Comparison of ENCODE assay signal across 8 cellular contexts in the genomic region with DNA sequence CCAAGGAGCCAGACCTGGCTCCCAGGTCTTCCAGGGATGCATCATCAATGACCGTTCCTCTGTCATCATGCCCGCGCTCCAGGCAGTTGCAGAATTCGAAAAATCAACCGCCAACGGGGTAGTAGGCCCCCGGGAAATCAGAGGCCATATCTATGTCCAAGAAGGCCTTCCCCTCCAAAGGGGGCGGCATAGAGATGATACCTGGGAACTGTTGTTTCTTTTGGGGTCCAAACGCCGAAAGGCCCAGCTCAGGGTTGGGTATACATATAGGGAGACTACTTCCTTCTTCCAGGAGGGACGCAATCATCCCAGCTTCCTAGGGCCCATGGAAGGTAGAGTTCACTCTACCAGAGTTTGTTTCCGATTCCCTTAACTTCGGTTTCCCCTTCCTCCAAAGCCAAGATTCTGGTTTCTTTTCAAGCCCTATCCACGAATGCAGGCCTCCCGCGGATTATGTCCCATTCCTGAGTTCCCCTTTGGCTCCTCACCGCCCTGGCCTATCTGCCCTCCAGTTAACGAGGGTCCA. TPM values are rescaled to one million over a fixed set of nuclear protein-coding genes. Genes with fewer than 3 reads are reported as not detected.
DNase-seq lines count a peak whose midpoint lies in the region; ATAC-seq and TF ChIP-seq lines count a peak whose summit lies in the region.

No MANE protein-coding gene starts in this region.

- peak overlapping the region; percentile 96 to 99 (median 98) for H3K27ac Mint-ChIP-seq in immature natural killer cell
- H3K27ac Mint-ChIP-seq in stimulated activated naive B cell treated with anti-CD40 and anti-IgM and Interleukin-4, amounts not matched to agents 10 μg/mL and 1 μg/mL and 100 μg/mL, for 72 hours = peak overlapping the region; percentile 60

- peak overlapping the region; percentile 90 to 95 for H3K27ac ChIP-seq in ascending aorta

- H3K36me3 Mint-ChIP-seq in immature natural killer cell = peaks cover 0 to 16% (median 9%) of the 10 kb centered on the region in 3 donors
- peaks cover 18 to 36% of the 10 kb centered on the region in 2 donors for H3K36me3 Mint-ChIP-seq in stimulated activated naive B cell treated with anti-CD40 and anti-IgM and Interleukin-4, amounts not matched to agents 10 μg/mL and 1 μg/mL and 100 μg/mL, for 72 hours

- in situ Hi-C loops in KBM-7 (cut with MboI; ENCODE audit: low pct_unique_long_range_greater_than_20kb, low sequenced_read_pairs) = no loop called here

- peak overlapping the region; percentile 61 to 85 for H3K4me3 ChIP-seq in ascending aorta

- H3K27me3 Mint-ChIP-seq in immature natural killer cell (ENCODE audit: low read depth in 3 of 3) = peaks cover 3 to 19% (median 5%) of the 10 kb centered on the region in 3 donors
- peaks cover 54 to 63% of the 10 kb centered on the region in 2 donors for H3K27me3 Mint-ChIP-seq in stimulated activated naive B cell treated with anti-CD40 and anti-IgM and Interleukin-4, amounts not matched to agents 10 μg/mL and 1 μg/mL and 100 μg/mL, for 72 hours

- intact Hi-C loops in ascending aorta (cut with DNase I) = loop anchor here (1.0 to 5.0 kb wide), 8 partner anchors 38 to 397 kb away; a partner anchor contains a TSS

- peak overlapping the region; percentile 95 to 100 (median 99) for H3K4me3 Mint-ChIP-seq in immature natural killer cell
- peak overlapping the region; percentile 94 to 96 for H3K4me3 Mint-ChIP-seq in stimulated activated naive B cell treated with anti-CD40 and anti-IgM and Interleukin-4, amounts not matched to agents 10 μg/mL and 1 μg/mL and 100 μg/mL, for 72 hours

- H3K27me3 ChIP-seq in ascending aorta = no peaks in the 10 kb centered on the region

- H3K4me1 ChIP-seq in ES-I3 (ENCODE audit: insufficient read depth, low read length) = no peaks in the 10 kb centered on the region
- peaks cover 9 to 12% of the 10 kb centered on the region in 2 donors for H3K4me1 ChIP-seq in ascending aorta

- H3K9me3 ChIP-seq in ES-I3 (ENCODE audit: control insufficient read depth, insufficient read depth, low read length) (no peaks in the 10 kb centered on the region), ascending aorta (no peaks in the 10 kb centered on the region)

- H3K9me3 Mint-ChIP-seq in immature natural killer cell = no peaks in the 10 kb centered on the region
- H3K9me3 Mint-ChIP-seq in stimulated activated naive B cell treated with anti-CD40 and anti-IgM and Interleukin-4, amounts not matched to agents 10 μg/mL and 1 μg/mL and 100 μg/mL, for 72 hours = peaks cover 0 to 2% of the 10 kb centered on the region in 2 donors

- H3K4me1 Mint-ChIP-seq in immature natural killer cell = peaks cover 53 to 65% of the 10 kb centered on the region in 2 donors
- peaks cover 36 to 69% of the 10 kb centered on the region in 2 donors for H3K4me1 Mint-ChIP-seq in stimulated activated naive B cell treated with anti-CD40 and anti-IgM and Interleukin-4, amounts not matched to agents 10 μg/mL and 1 μg/mL and 100 μg/mL, for 72 hours

- TF ChIP-seq CTCF in ascending aorta (IDR thresholded peaks at IDR 0.05) = no peak

- no peak for ATAC-seq in stimulated activated naive B cell treated with anti-CD40 and anti-IgM and Interleukin-4, amounts not matched to agents 10 μg/mL and 1 μg/mL and 100 μg/mL, for 72 hours (replicated peaks)
- ATAC-seq in GM21737 (IDR thresholded peaks at IDR 0.05; ENCODE audit: unreplicated experiment) = no peak
- ATAC-seq in HG02642 (IDR thresholded peaks at IDR 0.05; ENCODE audit: poor library complexity, unreplicated experiment) = no peak

- H3K36me3 ChIP-seq in ES-I3 (ENCODE audit: insufficient read depth, low read length) (0 out of 2 replicates have a peak, but pooled peaks cover 5% of the 10 kb centered on the region), ascending aorta (peaks cover 0 to 13% of the 10 kb centered on the region in 2 donors)

- H3K9ac ChIP-seq in ES-I3 (ENCODE audit: low read depth, low read length) = peak overlapping the region; percentile 81

- DNase-seq in KBM-7 = peak; percentile 23
- no peak for DNase-seq in ascending aorta (ENCODE audit: low spot score in 2 of 2)
- DNase-seq in immature natural killer cell = peak; percentile 7 to 8 (median 8)
- no peak for DNase-seq in stimulated activated naive B cell treated with anti-CD40 and anti-IgM and Interleukin-4, amounts not matched to agents 10 μg/mL and 1 μg/mL and 100 μg/mL, for 72 hours
- no peak for DNase-seq in activated CD4-positive, CD25-positive, alpha-beta regulatory T cell (lab: John Stamatoyannopoulos, UW)

RNA-seq across cellular contexts. Expression of a gene that starts 0.8 kb away (rescaled TPM):
- 27.5 TPM for total RNA-seq in ascending aorta
- 10 to 100 TPM; 11.3 to 25.0 (median 21.9) TPM for polyA plus RNA-seq in immature natural killer cell

RNA-seq across cellular contexts. Expression of a gene that starts 53.1 kb away (rescaled TPM):
- total RNA-seq in ascending aorta = 26.0 TPM
- polyA plus RNA-seq in immature natural killer cell = 10 to 100 TPM; 37.8 to 44.7 (median 43.5) TPM

Comparison
In these comparisons a context has a peak if more than half of its experiments do, and no peak if none do; other contexts are left out.
1. DNase-seq: peak in KBM-7 (single experiment) and immature natural killer cell (3 of 3); none in ascending aorta (0 of 2), stimulated activated naive B cell treated with anti-CD40 and anti-IgM and Interleukin-4, amounts not matched to agents 10 μg/mL and 1 μg/mL and 100 μg/mL, for 72 hours (single experiment) and activated CD4-positive, CD25-positive, alpha-beta regulatory T cell (0 of 4).